Comparison of ENCODE assay signal across 22 cellular contexts in the genomic region with DNA sequence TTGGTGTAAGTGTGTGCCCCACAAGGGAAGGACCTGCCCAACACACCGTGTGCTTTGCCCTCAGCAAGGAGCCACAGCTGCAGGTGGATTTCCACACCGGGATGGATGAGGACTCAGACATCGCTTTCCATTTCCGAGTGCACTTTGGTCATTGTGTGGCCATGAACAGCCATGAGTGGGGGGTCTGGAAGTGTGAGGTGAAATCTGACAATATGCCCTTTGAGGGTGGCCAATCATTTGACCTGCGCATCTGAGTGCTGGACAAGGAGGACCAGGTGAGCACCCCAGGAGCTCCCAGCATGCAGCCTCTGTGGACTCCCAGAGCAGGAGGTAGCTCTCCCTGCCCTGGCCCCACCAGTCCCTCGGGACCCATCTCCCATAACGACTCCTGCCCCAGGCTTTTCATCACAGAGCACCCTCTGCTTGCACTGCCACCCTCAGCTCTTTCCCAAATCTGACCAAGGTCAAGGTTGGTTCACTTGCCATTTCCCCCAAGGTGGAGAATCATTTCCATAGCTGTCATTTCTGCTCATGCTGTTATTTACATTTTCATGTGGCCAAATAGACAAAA. TPM values are rescaled to one million over a fixed set of nuclear protein-coding genes. Genes with fewer than 3 reads are reported as not detected.
DNase-seq lines count a peak whose midpoint lies in the region; ATAC-seq and TF ChIP-seq lines count a peak whose summit lies in the region.
"Had no signal": no experiment of that assay in that cellular context is flagged by ENCODE, and none has a peak within 500 bp of the region (broad histone marks: within the 10 kb centered on the region; RNA-seq: fewer than 3 reads in every experiment).

No MANE protein-coding gene starts in this region.

- peak overlapping the region in 5 of 11 experiments; percentile 0 to 68 (median 3); a peak in 3 of 22 replicates for H3K27ac ChIP-seq in BLaER1 treated with 17β-estradiol and CSF1 and Interleukin-3, amounts not matched to agents 10 nM and 100 nM
- H3K27ac ChIP-seq in hepatocyte (no peak overlapping the region), brain microvascular endothelial cell (no peak overlapping the region)
- H3K27ac ChIP-seq: 22Rv1, SK-N-MC had no signal

- no peak overlapping the region for H3K4me3 ChIP-seq in BLaER1 treated with 17β-estradiol and CSF1 and Interleukin-3, amounts not matched to agents 10 nM and 100 nM
- H3K4me3 ChIP-seq in hepatocyte (no peak overlapping the region), brain microvascular endothelial cell (ENCODE audit: low read depth, low read length) (no peak overlapping the region)
- H3K4me3 ChIP-seq: GM23338, HAP-1, SK-N-MC had no signal

- H4K20me1 ChIP-seq in BLaER1 treated with 17β-estradiol and CSF1 and Interleukin-3, amounts not matched to agents 10 nM and 100 nM: 0 out of 22 replicates have a peak, but pooled peaks cover 0 to 4% (median 0%) of the 10 kb centered on the region in 11 experiments
- H4K20me1 ChIP-seq in hepatocyte (ENCODE audit: insufficient read depth, poor library complexity, severe bottlenecking): no peaks in the 10 kb centered on the region

- H3K4me2 ChIP-seq in BLaER1 treated with 17β-estradiol and CSF1 and Interleukin-3, amounts not matched to agents 10 nM and 100 nM: peak overlapping the region; percentile 62 to 90 (median 84)
- H3K4me2 ChIP-seq in hepatocyte: no peak overlapping the region
- H3K4me2 ChIP-seq: GM23338 had no signal

- WGBS in hepatocyte (ENCODE audit: low lambda C conversion rate, missing lambda C conversion rate): 70% methylated on average over 7 of the region's 7 CpGs

- no peaks in the 10 kb centered on the region for H3K9me3 ChIP-seq in BLaER1 treated with 17β-estradiol and CSF1 and Interleukin-3, amounts not matched to agents 10 nM and 100 nM (replicated peaks in 1 of 11)
- H3K9me3 ChIP-seq in hepatocyte (ENCODE audit: low read depth): no peaks in the 10 kb centered on the region
- H3K9me3 ChIP-seq: BE2C, HAP-1 had no signal

- intact Hi-C loops in dendritic cell treated with granulocyte-macrophage colony-stimulating factor and Interleukin-4, amounts not matched to agents 40 ng/mL and 50 ng/mL, for 4 days (cut with micrococcal nuclease): loop anchor here (2.0 to 10.0 kb wide), 3 partner anchors 74 to 292 kb away; partner anchors contain the start of gene FBL

- H3K4me1 ChIP-seq in BLaER1 treated with 17β-estradiol and CSF1 and Interleukin-3, amounts not matched to agents 10 nM and 100 nM: peaks cover 27 to 46% (median 33%) of the 10 kb centered on the region in 10 experiments
- no peaks in the 10 kb centered on the region for H3K4me1 ChIP-seq in hepatocyte (ENCODE audit: insufficient read depth)
- H3K4me1 ChIP-seq: BE2C, HAP-1 had no signal

- H3K36me3 Mint-ChIP-seq in dendritic cell treated with granulocyte-macrophage colony-stimulating factor and Interleukin-4, amounts not matched to agents 40 ng/mL and 50 ng/mL, for 4 days (ENCODE audit: low read depth): no peaks in the 10 kb centered on the region
- H3K36me3 Mint-ChIP-seq: CD4-positive, CD25-positive, alpha-beta regulatory T cell had no signal

- peak overlapping the region; percentile 58 for H3K27ac Mint-ChIP-seq in dendritic cell treated with granulocyte-macrophage colony-stimulating factor and Interleukin-4, amounts not matched to agents 40 ng/mL and 50 ng/mL, for 4 days
- H3K27ac Mint-ChIP-seq: CD4-positive, CD25-positive, alpha-beta regulatory T cell; GM23338 had no signal

- no peaks in the 10 kb centered on the region for H3K9me2 ChIP-seq in hepatocyte (replicated peaks; ENCODE audit: insufficient read depth)

- no peak for TF ChIP-seq CTCF in hepatocyte (IDR thresholded peaks at IDR 0.05; ENCODE audit: poor library complexity)
- no peak for TF ChIP-seq CTCF in brain microvascular endothelial cell (IDR thresholded peaks at IDR 0.05; ENCODE audit: low read depth, low read length, missing control alignments)

- in situ Hi-C loops in brain microvascular endothelial cell (cut with HindIII; ENCODE audit: low pct_ligation_motif_present, low sequenced_read_pairs): no loop called here

- no peak overlapping the region for H3K4me3 Mint-ChIP-seq in dendritic cell treated with granulocyte-macrophage colony-stimulating factor and Interleukin-4, amounts not matched to agents 40 ng/mL and 50 ng/mL, for 4 days
- H3K4me3 Mint-ChIP-seq: CD4-positive, CD25-positive, alpha-beta regulatory T cell; GM23338 had no signal

- ATAC-seq in GM21717 (IDR thresholded peaks at IDR 0.05; ENCODE audit: unreplicated experiment): no peak
- ATAC-seq: GM23338 had no signal

- no peak overlapping the region for H2AFZ ChIP-seq in hepatocyte
- H2AFZ ChIP-seq: GM23338 had no signal

- peaks cover 9% of the 10 kb centered on the region for H3K27me3 Mint-ChIP-seq in dendritic cell treated with granulocyte-macrophage colony-stimulating factor and Interleukin-4, amounts not matched to agents 40 ng/mL and 50 ng/mL, for 4 days
- H3K27me3 Mint-ChIP-seq: CD4-positive, CD25-positive, alpha-beta regulatory T cell had no signal

- DNase-seq in NCI-H345 (lab: John Stamatoyannopoulos, UW) (peak; percentile 15), NCI-H345 treated with DMSO at 0.1 percent for 48 hours (lab: John Stamatoyannopoulos, UW; ENCODE audit: unreplicated experiment) (no peak), NCI-H146 treated with DMSO at 0.1 percent for 48 hours (lab: John Stamatoyannopoulos, UW; ENCODE audit: unreplicated experiment) (peak; percentile 22), hepatocyte (ENCODE audit: low spot score) (no peak), brain microvascular endothelial cell (no peak)
- DNase-seq: BE2C; CD4-positive, CD25-positive, alpha-beta regulatory T cell; DMS53; NCI-H1092 treated with DMSO at 0.1 percent for 48 hours; NCI-H1436; NCI-H1930; NCI-H748 treated with DMSO at 0.1 percent for 48 hours had no signal

- H3K79me2 ChIP-seq in hepatocyte: no peaks in the 10 kb centered on the region

- peaks cover 54% of the 10 kb centered on the region for H3K4me1 Mint-ChIP-seq in dendritic cell treated with granulocyte-macrophage colony-stimulating factor and Interleukin-4, amounts not matched to agents 40 ng/mL and 50 ng/mL, for 4 days (ENCODE audit: low read depth)
- H3K4me1 Mint-ChIP-seq: GM23338 had no signal

- H3K9me3 Mint-ChIP-seq in dendritic cell treated with granulocyte-macrophage colony-stimulating factor and Interleukin-4, amounts not matched to agents 40 ng/mL and 50 ng/mL, for 4 days: no peaks in the 10 kb centered on the region
- H3K9me3 Mint-ChIP-seq: CD4-positive, CD25-positive, alpha-beta regulatory T cell; GM23338 had no signal

- no peaks in the 10 kb centered on the region for H3K27me3 ChIP-seq in BLaER1 treated with 17β-estradiol and CSF1 and Interleukin-3, amounts not matched to agents 10 nM and 100 nM
- H3K27me3 ChIP-seq in hepatocyte (peaks cover 8% of the 10 kb centered on the region), brain microvascular endothelial cell (replicated peaks) (no peaks in the 10 kb centered on the region)

- no peaks in the 10 kb centered on the region for H3K36me3 ChIP-seq in BLaER1 treated with 17β-estradiol and CSF1 and Interleukin-3, amounts not matched to agents 10 nM and 100 nM
- no peaks in the 10 kb centered on the region for H3K36me3 ChIP-seq in hepatocyte (replicated peaks; ENCODE audit: insufficient read depth, low read depth)
- H3K36me3 ChIP-seq in brain microvascular endothelial cell (replicated peaks): no peaks in the 10 kb centered on the region
- H3K36me3 ChIP-seq: BE2C, HAP-1 had no signal

- H3K9ac ChIP-seq in BLaER1 treated with 17β-estradiol and CSF1 and Interleukin-3, amounts not matched to agents 10 nM and 100 nM: no peak overlapping the region

RNA-seq across cellular contexts. Expression of gene EID2, which starts 13.2 kb away (rescaled TPM):
- 13.6 and 18.6 TPM in 2 replicates for total RNA-seq in hepatocyte
- 29.3 and 34.8 TPM in 2 replicates for polyA plus RNA-seq in hepatocyte

RNA-seq across cellular contexts. Expression of gene EID2B, which starts 20.5 kb away (rescaled TPM):
- total RNA-seq in hepatocyte: 3.4 and 3.7 TPM in 2 replicates
- polyA plus RNA-seq in hepatocyte: 1.0 and 2.2 TPM in 2 replicates

RNA-seq across cellular contexts. Expression of gene SELENOV, which starts 38.2 kb away (rescaled TPM):
- 0.50 and 2.0 TPM in 2 replicates for total RNA-seq in hepatocyte
- polyA plus RNA-seq in hepatocyte: 0.98 and 2.2 TPM in 2 replicates
- total RNA-seq: CD4-positive, CD25-positive, alpha-beta regulatory T cell; NCI-H460 had no signal
- polyA plus RNA-seq: CD4-positive, CD25-positive, alpha-beta regulatory T cell had no signal

RNA-seq across cellular contexts. Expression of gene LGALS13, which starts 49.2 kb away (rescaled TPM):
- total RNA-seq in hepatocyte: not detected in 2 replicates
- not detected in 2 replicates for polyA plus RNA-seq in hepatocyte
- total RNA-seq: CD4-positive, CD25-positive, alpha-beta regulatory T cell; Daoy; G401; GM23338; NCI-H460 had no signal
- polyA plus RNA-seq: CD4-positive, CD25-positive, alpha-beta regulatory T cell; GM23338 had no signal

RNA-seq across cellular contexts. Expression of gene DLL3, which starts 54.4 kb away (rescaled TPM):
- total RNA-seq in hepatocyte: 0.16 and 1.6 TPM in 2 replicates
- 1.1 and 1.3 TPM in 2 replicates for polyA plus RNA-seq in hepatocyte

Comparison
In these comparisons a context has a peak if more than half of its experiments do, and no peak if none do; other contexts are left out.
1. DNase-seq: peak in NCI-H345 (single experiment) and NCI-H146 treated with DMSO at 0.1 percent for 48 hours (single experiment); none in NCI-H345 treated with DMSO at 0.1 percent for 48 hours (single experiment), hepatocyte (single experiment) and brain microvascular endothelial cell (single experiment).